ENCODE assay signal across 1 cellular context in the genomic region with DNA sequence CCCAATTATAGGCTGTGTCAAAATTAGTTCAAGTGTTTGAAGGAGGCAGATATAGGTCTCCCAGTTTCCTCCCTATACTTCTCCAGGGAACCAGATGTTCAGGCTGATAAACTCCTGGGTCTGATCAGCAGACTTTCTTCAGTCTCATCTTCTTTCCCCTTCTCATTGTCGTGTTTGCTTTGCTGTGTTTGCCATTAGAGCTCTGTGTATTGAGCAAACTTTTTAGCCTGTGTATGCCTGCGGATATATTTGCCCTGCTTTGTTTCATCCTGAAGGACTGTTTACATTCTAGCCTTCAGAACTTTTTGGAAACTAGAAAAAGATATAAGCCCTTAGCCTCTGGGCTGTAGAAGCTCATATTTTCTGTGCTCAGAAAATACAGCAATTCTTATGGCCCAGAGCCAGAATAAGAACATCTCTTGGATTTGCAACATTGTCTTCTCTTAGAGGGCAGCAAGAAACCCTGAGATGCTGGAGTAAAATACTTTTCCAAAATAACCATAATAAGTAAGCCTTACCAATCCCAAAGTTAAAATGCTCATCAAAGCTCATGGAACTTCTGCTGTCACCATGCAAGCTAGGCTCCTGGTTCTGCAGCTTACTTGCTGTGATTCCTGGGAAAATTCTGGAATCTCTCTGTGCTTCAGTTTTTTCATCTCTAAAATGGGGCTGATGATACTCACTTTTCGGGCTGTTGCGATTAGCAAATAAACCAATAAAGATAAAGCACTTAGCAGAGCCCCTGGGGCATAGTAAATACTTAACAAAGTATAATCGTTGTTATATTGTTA.
TF ChIP-seq lines count a peak whose summit lies in the region.

No MANE protein-coding gene starts in this region.

TF ChIP-seq in HepG2, 621 proteins besides CTCF, POLR2A, EP300 and RAD21 (continued from another document and continues in another):
- TF ChIP-seq, protein P1, sequence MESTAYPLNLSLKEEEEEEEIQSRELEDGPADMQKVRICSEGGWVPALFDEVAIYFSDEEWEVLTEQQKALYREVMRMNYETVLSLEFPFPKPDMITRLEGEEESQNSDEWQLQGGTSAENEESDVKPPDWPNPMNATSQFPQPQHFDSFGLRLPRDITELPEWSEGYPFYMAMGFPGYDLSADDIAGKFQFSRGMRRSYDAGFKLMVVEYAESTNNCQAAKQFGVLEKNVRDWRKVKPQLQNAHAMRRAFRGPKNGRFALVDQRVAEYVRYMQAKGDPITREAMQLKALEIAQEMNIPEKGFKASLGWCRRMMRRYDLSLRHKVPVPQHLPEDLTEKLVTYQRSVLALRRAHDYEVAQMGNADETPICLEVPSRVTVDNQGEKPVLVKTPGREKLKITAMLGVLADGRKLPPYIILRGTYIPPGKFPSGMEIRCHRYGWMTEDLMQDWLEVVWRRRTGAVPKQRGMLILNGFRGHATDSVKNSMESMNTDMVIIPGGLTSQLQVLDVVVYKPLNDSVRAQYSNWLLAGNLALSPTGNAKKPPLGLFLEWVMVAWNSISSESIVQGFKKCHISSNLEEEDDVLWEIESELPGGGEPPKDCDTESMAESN (CRISPR knock-in tag; conservative IDR thresholded peaks at IDR 0.05) = 0 out of 2 replicates have a peak, but pooled peaks have one; percentile 41
- TF ChIP-seq ZBTB7B (CRISPR knock-in tag; IDR thresholded peaks at IDR 0.05) (no peak), POGZ (CRISPR knock-in tag; IDR thresholded peaks at IDR 0.05) (0 out of 2 replicates have a peak, but pooled peaks have one; percentile 32), BCL6 (CRISPR knock-in tag; IDR thresholded peaks at IDR 0.05) (peak; percentile 96), MIER2 (CRISPR knock-in tag; IDR thresholded peaks at IDR 0.05) (no peak), ZNF354B (CRISPR knock-in tag; IDR thresholded peaks at IDR 0.05) (no peak), ISX (CRISPR knock-in tag; conservative IDR thresholded peaks at IDR 0.05) (no peak), FOXJ3 (CRISPR knock-in tag; IDR thresholded peaks at IDR 0.05; ENCODE audit: borderline replicate concordance) (peak; percentile 73; the same call in 1 of the 2 replicates), CENPT (CRISPR knock-in tag; IDR thresholded peaks at IDR 0.05; ENCODE audit: low read depth) (no peak), ZMYM4 (CRISPR knock-in tag; IDR thresholded peaks at IDR 0.05) (0 out of 2 replicates have a peak, but pooled peaks have one; percentile 29), ZFY (CRISPR knock-in tag; IDR thresholded peaks at IDR 0.05) (no peak), TOE1 (CRISPR knock-in tag; IDR thresholded peaks at IDR 0.05) (0 out of 2 replicates have a peak, but pooled peaks have one; percentile 56), RCOR2 (CRISPR knock-in tag; IDR thresholded peaks at IDR 0.05) (peak; percentile 64; the same call in 1 of the 2 replicates), ZNF484 (CRISPR knock-in tag; IDR thresholded peaks at IDR 0.05; ENCODE audit: borderline replicate concordance, low read depth) (no peak), FOXO1 (CRISPR knock-in tag; IDR thresholded peaks at IDR 0.05) (peak; percentile 80), NFKBIZ (CRISPR knock-in tag; IDR thresholded peaks at IDR 0.05) (0 out of 2 replicates have a peak, but pooled peaks have one; percentile 57), EHMT2 (IDR thresholded peaks at IDR 0.05; ENCODE audit: borderline replicate concordance, low read depth, low read length) (no peak), MIER3 (CRISPR knock-in tag; IDR thresholded peaks at IDR 0.05; ENCODE audit: borderline replicate concordance) (peak; percentile 69; the same call in 1 of the 2 replicates), CEBPB (IDR thresholded peaks at IDR 0.05; ENCODE audit: borderline replicate concordance, low read depth, low read length) (peak; percentile 61; the same call in 1 of the 2 replicates), ETV5 (CRISPR knock-in tag; IDR thresholded peaks at IDR 0.05; ENCODE audit: borderline replicate concordance) (peak; percentile 73; the same call in 1 of the 2 replicates), FOSL2 (CRISPR knock-in tag; IDR thresholded peaks at IDR 0.05) (peak; percentile 76), ZNF331 (CRISPR knock-in tag; IDR thresholded peaks at IDR 0.05) (peak; percentile 49; the same call in 1 of the 2 replicates), SAP130 (CRISPR knock-in tag; IDR thresholded peaks at IDR 0.05; ENCODE audit: low read depth) (peak; percentile 22; the same call in 1 of the 2 replicates), FOXK1 (CRISPR knock-in tag; IDR thresholded peaks at IDR 0.05; ENCODE audit: borderline replicate concordance, low read depth) (peak; percentile 71; the same call in 1 of the 2 replicates), ZNF224 (CRISPR knock-in tag; IDR thresholded peaks at IDR 0.05) (no peak; the same call in 1 of the 2 replicates), SOX6 (IDR thresholded peaks at IDR 0.05) (no peak), SOX6 (CRISPR knock-in tag; IDR thresholded peaks at IDR 0.05) (peak; percentile 94), ZFP1 (CRISPR knock-in tag; IDR thresholded peaks at IDR 0.05) (no peak), ZNF607 (CRISPR knock-in tag; IDR thresholded peaks at IDR 0.05; ENCODE audit: borderline replicate concordance) (no peak), KDM3A (CRISPR knock-in tag; IDR thresholded peaks at IDR 0.05; ENCODE audit: low read depth) (0 out of 2 replicates have a peak, but pooled peaks have one; percentile 27), SOX5 (CRISPR knock-in tag; IDR thresholded peaks at IDR 0.05; ENCODE audit: borderline replicate concordance) (peak; percentile 91), NFIC (IDR thresholded peaks at IDR 0.05; ENCODE audit: low read length) (peak; percentile 76), ZSCAN9 (CRISPR knock-in tag; IDR thresholded peaks at IDR 0.05; ENCODE audit: borderline replicate concordance) (0 out of 2 replicates have a peak, but pooled peaks have one; percentile 66), SMAD9 (CRISPR knock-in tag; IDR thresholded peaks at IDR 0.05) (no peak), SATB2 (CRISPR knock-in tag; IDR thresholded peaks at IDR 0.05) (no peak), XRCC5 (optimal IDR thresholded peaks at IDR 0.05; ENCODE audit: low read length) (no peak), ZNF792 (CRISPR knock-in tag; IDR thresholded peaks at IDR 0.05) (peak; percentile 67), ZNF205 (CRISPR knock-in tag; IDR thresholded peaks at IDR 0.05) (peak; percentile 77; the same call in 1 of the 2 replicates), KDM5B (CRISPR knock-in tag; IDR thresholded peaks at IDR 0.05; ENCODE audit: borderline replicate concordance) (no peak), NKX3-1 (CRISPR knock-in tag; IDR thresholded peaks at IDR 0.05) (peak; percentile 56; the same call in 1 of the 2 replicates), CREM (IDR thresholded peaks at IDR 0.05) (peak; percentile 55), CREM (CRISPR knock-in tag; IDR thresholded peaks at IDR 0.05) (no peak), ZNF121 (CRISPR knock-in tag; IDR thresholded peaks at IDR 0.05) (no peak), ZNF253 (CRISPR knock-in tag; IDR thresholded peaks at IDR 0.05; ENCODE audit: borderline replicate concordance) (no peak)
- TF ChIP-seq, protein P2, sequence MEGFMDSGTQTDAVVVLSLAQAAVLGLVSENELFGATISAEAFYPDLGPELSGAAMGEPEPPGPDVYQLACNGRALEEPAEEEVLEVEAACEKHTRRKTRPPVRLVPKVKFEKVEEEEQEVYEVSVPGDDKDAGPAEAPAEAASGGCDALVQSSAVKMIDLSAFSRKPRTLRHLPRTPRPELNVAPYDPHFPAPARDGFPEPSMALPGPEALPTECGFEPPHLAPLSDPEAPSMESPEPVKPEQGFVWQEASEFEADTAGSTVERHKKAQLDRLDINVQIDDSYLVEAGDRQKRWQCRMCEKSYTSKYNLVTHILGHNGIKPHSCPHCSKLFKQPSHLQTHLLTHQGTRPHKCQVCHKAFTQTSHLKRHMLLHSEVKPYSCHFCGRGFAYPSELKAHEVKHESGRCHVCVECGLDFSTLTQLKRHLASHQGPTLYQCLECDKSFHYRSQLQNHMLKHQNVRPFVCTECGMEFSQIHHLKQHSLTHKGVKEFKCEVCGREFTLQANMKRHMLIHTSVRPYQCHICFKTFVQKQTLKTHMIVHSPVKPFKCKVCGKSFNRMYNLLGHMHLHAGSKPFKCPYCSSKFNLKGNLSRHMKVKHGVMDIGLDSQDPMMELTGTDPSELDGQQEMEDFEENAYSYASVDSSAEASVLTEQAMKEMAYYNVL (CRISPR knock-in tag; IDR thresholded peaks at IDR 0.05; ENCODE audit: borderline replicate concordance) = peak; percentile 52; the same call in 1 of the 2 replicates
- TF ChIP-seq, protein P3, sequence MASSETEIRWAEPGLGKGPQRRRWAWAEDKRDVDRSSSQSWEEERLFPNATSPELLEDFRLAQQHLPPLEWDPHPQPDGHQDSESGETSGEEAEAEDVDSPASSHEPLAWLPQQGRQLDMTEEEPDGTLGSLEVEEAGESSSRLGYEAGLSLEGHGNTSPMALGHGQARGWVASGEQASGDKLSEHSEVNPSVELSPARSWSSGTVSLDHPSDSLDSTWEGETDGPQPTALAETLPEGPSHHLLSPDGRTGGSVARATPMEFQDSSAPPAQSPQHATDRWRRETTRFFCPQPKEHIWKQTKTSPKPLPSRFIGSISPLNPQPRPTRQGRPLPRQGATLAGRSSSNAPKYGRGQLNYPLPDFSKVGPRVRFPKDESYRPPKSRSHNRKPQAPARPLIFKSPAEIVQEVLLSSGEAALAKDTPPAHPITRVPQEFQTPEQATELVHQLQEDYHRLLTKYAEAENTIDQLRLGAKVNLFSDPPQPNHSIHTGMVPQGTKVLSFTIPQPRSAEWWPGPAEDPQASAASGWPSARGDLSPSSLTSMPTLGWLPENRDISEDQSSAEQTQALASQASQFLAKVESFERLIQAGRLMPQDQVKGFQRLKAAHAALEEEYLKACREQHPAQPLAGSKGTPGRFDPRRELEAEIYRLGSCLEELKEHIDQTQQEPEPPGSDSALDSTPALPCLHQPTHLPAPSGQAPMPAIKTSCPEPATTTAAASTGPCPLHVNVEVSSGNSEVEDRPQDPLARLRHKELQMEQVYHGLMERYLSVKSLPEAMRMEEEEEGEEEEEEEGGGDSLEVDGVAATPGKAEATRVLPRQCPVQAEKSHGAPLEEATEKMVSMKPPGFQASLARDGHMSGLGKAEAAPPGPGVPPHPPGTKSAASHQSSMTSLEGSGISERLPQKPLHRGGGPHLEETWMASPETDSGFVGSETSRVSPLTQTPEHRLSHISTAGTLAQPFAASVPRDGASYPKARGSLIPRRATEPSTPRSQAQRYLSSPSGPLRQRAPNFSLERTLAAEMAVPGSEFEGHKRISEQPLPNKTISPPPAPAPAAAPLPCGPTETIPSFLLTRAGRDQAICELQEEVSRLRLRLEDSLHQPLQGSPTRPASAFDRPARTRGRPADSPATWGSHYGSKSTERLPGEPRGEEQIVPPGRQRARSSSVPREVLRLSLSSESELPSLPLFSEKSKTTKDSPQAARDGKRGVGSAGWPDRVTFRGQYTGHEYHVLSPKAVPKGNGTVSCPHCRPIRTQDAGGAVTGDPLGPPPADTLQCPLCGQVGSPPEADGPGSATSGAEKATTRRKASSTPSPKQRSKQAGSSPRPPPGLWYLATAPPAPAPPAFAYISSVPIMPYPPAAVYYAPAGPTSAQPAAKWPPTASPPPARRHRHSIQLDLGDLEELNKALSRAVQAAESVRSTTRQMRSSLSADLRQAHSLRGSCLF (CRISPR knock-in tag; IDR thresholded peaks at IDR 0.05; ENCODE audit: borderline replicate concordance) = no peak
- TF ChIP-seq, protein P4, sequence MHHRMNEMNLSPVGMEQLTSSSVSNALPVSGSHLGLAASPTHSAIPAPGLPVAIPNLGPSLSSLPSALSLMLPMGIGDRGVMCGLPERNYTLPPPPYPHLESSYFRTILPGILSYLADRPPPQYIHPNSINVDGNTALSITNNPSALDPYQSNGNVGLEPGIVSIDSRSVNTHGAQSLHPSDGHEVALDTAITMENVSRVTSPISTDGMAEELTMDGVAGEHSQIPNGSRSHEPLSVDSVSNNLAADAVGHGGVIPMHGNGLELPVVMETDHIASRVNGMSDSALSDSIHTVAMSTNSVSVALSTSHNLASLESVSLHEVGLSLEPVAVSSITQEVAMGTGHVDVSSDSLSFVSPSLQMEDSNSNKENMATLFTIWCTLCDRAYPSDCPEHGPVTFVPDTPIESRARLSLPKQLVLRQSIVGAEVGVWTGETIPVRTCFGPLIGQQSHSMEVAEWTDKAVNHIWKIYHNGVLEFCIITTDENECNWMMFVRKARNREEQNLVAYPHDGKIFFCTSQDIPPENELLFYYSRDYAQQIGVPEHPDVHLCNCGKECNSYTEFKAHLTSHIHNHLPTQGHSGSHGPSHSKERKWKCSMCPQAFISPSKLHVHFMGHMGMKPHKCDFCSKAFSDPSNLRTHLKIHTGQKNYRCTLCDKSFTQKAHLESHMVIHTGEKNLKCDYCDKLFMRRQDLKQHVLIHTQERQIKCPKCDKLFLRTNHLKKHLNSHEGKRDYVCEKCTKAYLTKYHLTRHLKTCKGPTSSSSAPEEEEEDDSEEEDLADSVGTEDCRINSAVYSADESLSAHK (CRISPR knock-in tag; IDR thresholded peaks at IDR 0.05; ENCODE audit: borderline replicate concordance) = no peak
- TF ChIP-seq, protein P5, sequence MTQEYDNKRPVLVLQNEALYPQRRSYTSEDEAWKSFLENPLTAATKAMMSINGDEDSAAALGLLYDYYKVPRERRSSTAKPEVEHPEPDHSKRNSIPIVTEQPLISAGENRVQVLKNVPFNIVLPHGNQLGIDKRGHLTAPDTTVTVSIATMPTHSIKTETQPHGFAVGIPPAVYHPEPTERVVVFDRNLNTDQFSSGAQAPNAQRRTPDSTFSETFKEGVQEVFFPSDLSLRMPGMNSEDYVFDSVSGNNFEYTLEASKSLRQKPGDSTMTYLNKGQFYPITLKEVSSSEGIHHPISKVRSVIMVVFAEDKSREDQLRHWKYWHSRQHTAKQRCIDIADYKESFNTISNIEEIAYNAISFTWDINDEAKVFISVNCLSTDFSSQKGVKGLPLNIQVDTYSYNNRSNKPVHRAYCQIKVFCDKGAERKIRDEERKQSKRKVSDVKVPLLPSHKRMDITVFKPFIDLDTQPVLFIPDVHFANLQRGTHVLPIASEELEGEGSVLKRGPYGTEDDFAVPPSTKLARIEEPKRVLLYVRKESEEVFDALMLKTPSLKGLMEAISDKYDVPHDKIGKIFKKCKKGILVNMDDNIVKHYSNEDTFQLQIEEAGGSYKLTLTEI (CRISPR knock-in tag; conservative IDR thresholded peaks at IDR 0.05) = no peak
- TF ChIP-seq, protein P6, sequence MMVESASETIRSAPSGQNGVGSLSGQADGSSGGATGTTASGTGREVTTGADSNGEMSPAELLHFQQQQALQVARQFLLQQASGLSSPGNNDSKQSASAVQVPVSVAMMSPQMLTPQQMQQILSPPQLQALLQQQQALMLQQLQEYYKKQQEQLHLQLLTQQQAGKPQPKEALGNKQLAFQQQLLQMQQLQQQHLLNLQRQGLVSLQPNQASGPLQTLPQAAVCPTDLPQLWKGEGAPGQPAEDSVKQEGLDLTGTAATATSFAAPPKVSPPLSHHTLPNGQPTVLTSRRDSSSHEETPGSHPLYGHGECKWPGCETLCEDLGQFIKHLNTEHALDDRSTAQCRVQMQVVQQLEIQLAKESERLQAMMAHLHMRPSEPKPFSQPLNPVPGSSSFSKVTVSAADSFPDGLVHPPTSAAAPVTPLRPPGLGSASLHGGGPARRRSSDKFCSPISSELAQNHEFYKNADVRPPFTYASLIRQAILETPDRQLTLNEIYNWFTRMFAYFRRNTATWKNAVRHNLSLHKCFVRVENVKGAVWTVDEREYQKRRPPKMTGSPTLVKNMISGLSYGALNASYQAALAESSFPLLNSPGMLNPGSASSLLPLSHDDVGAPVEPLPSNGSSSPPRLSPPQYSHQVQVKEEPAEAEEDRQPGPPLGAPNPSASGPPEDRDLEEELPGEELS (CRISPR knock-in tag; IDR thresholded peaks at IDR 0.05) = peak; percentile 71
